ENCODE assay signal across 1 cellular context in the genomic region with DNA sequence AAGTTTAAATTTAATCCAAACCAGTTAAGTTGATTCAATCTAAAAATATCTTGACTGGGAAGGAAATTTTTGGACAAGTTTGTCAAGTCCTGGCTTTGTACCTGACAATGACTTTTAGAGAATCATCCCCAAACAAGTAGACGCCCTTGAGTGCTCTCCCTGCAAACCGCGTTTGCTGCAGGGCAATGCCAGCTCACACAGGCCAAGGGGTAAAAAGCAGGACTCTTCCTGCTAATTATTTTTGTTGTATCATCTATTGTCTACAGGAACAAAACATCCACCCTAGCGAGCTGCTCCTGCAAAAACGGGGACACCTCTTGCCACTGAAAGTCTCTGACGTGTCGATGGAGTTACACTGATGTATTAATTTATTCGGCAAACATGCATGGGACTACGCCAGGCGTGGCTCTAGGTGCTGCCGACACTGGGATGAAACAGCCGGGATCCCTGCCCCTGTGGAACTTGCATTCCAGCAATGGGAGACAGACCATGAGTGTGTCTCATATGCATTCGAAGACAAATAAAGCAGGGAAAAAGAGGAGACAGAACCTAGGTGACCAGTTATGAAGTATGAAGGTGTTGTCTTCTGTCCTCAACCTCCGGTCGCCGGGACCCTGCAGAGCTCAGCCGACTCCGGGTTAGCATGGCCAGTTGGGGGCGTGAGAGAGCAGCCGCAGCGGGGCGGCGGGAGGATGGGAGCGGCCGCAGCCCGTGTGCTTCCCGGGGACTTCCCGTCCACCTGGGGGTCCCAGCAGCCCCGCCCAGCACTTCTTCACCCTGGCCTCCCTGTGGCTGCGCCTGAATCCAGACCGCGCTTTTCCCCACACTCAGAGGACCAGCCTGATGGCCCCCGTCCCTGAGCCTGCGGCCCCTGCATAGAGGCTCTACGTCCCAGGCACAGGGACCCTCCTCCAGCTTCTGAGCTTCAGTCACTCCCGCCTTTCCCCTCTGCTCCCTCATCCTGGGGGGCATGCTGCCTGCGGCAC.
TF ChIP-seq lines count a peak whose summit lies in the region.

No MANE protein-coding gene starts in this region.

TF ChIP-seq in GM12878, 131 proteins besides CTCF, POLR2A, EP300 and RAD21 (continued from another document):
- TF ChIP-seq, protein P1, sequence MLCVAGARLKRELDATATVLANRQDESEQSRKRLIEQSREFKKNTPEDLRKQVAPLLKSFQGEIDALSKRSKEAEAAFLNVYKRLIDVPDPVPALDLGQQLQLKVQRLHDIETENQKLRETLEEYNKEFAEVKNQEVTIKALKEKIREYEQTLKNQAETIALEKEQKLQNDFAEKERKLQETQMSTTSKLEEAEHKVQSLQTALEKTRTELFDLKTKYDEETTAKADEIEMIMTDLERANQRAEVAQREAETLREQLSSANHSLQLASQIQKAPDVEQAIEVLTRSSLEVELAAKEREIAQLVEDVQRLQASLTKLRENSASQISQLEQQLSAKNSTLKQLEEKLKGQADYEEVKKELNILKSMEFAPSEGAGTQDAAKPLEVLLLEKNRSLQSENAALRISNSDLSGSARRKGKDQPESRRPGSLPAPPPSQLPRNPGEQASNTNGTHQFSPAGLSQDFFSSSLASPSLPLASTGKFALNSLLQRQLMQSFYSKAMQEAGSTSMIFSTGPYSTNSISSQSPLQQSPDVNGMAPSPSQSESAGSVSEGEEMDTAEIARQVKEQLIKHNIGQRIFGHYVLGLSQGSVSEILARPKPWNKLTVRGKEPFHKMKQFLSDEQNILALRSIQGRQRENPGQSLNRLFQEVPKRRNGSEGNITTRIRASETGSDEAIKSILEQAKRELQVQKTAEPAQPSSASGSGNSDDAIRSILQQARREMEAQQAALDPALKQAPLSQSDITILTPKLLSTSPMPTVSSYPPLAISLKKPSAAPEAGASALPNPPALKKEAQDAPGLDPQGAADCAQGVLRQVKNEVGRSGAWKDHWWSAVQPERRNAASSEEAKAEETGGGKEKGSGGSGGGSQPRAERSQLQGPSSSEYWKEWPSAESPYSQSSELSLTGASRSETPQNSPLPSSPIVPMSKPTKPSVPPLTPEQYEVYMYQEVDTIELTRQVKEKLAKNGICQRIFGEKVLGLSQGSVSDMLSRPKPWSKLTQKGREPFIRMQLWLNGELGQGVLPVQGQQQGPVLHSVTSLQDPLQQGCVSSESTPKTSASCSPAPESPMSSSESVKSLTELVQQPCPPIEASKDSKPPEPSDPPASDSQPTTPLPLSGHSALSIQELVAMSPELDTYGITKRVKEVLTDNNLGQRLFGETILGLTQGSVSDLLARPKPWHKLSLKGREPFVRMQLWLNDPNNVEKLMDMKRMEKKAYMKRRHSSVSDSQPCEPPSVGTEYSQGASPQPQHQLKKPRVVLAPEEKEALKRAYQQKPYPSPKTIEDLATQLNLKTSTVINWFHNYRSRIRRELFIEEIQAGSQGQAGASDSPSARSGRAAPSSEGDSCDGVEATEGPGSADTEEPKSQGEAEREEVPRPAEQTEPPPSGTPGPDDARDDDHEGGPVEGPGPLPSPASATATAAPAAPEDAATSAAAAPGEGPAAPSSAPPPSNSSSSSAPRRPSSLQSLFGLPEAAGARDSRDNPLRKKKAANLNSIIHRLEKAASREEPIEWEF (IDR thresholded peaks at IDR 0.05; ENCODE audit: insufficient replicate concordance, low read depth, low read length): no peak
- TF ChIP-seq BACH1 (IDR thresholded peaks at IDR 0.05; ENCODE audit: borderline replicate concordance) (no peak), TCF7 (IDR thresholded peaks at IDR 0.05; ENCODE audit: borderline replicate concordance) (no peak), MTA2 (IDR thresholded peaks at IDR 0.05; ENCODE audit: low read depth) (no peak), GATAD2B (conservative IDR thresholded peaks at IDR 0.05; ENCODE audit: low read depth) (0 out of 2 replicates have a peak, but pooled peaks have one; percentile 45), NRF1 (conservative IDR thresholded peaks at IDR 0.05; ENCODE audit: low read depth, low read length) (no peak), IKZF1 (conservative IDR thresholded peaks at IDR 0.05) (0 out of 2 replicates have a peak, but pooled peaks have one; percentile 37), IKZF2 (IDR thresholded peaks at IDR 0.05) (peak; percentile 14 to 38; a peak in 2 of 4 replicates), RUNX3 (IDR thresholded peaks at IDR 0.05; ENCODE audit: low read length) (peak; percentile 14; the same call in 1 of the 2 replicates), BHLHE40 (IDR thresholded peaks at IDR 0.05; ENCODE audit: borderline replicate concordance in 1 of 2, low read depth in 2 of 2, low read length in 1 of 2) (peak in 1 of 2 experiments; percentile 49; a peak in 1 of 4 replicates)
- TF ChIP-seq, protein P2, sequence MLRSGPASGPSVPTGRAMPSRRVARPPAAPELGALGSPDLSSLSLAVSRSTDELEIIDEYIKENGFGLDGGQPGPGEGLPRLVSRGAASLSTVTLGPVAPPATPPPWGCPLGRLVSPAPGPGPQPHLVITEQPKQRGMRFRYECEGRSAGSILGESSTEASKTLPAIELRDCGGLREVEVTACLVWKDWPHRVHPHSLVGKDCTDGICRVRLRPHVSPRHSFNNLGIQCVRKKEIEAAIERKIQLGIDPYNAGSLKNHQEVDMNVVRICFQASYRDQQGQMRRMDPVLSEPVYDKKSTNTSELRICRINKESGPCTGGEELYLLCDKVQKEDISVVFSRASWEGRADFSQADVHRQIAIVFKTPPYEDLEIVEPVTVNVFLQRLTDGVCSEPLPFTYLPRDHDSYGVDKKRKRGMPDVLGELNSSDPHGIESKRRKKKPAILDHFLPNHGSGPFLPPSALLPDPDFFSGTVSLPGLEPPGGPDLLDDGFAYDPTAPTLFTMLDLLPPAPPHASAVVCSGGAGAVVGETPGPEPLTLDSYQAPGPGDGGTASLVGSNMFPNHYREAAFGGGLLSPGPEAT (IDR thresholded peaks at IDR 0.05; ENCODE audit: low read depth): no peak
